ENCODE assay signal across 28 cellular contexts in the genomic region with DNA sequence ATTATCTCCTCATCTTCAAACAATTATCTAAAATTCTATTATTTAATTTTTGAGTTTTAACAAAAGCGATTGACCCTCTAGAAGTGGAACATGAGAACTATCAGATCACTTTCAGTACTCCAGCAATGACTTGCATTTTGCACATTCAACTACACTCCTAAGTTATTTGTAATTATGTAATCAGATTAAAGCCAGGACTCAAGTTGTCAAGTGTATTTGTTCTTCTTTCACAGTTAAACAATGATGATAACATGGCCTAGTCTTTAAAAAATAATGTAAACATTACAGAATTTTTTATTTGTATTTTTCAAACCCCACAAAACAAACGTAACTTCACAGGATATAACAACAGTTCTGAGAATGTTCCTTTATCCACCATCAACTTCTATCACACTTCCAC.
DNase-seq lines count a peak whose midpoint lies in the region; ATAC-seq, FAIRE-seq and TF ChIP-seq lines count a peak whose summit lies in the region.
"Had no signal": no experiment of that assay in that cellular context is flagged by ENCODE, and none has a peak within 500 bp of the region (broad histone marks: within the 10 kb centered on the region; RNA-seq: fewer than 3 reads in every experiment).

No MANE protein-coding gene starts in this region.

- no TSS peak for BruUV-seq in HepG2 (replicated peaks; lab: Mats Ljungman, UMichigan)

- no peak overlapping the region for H4K5ac ChIP-seq in H9 (ENCODE audit: insufficient read length, low read depth, low read length)

- in situ Hi-C loops in HepG2 (cut with HindIII; ENCODE audit: extremely low pct_ligation_motif_present, low pct_unique_long_range_greater_than_20kb): no loop called here

- intact Hi-C loops in HepG2 (cut with micrococcal nuclease; ENCODE audit: unreplicated experiment): no loop called here
- intact Hi-C loops in right lobe of liver (cut with DNase I): no loop called here

- no peak overlapping the region for H3K56ac ChIP-seq in H9 (ENCODE audit: insufficient read length, low read depth, low read length)

- H3K23ac ChIP-seq in H9 (ENCODE audit: insufficient read length, low read depth, low read length): no peak overlapping the region

- CTCF ChIA-PET in HepG2 (lab: Yijun Ruan, JAX; ENCODE audit: low intra/inter-chr PET ratio, low total read pairs) (no interaction called here), WTC11 (lab: Charles Lee) (no interaction called here)

- no peak overlapping the region for H2BK20ac ChIP-seq in H9 (ENCODE audit: low read depth, low read length, poor library complexity, severe bottlenecking)

- no peak overlapping the region for H3K18ac ChIP-seq in H9 (ENCODE audit: insufficient read length, low read depth, low read length)

- H3K27ac ChIP-seq in HepG2 (ENCODE audit: extremely low read length, insufficient read depth, low read length) (no peak overlapping the region), right lobe of liver (no peak overlapping the region), H9 (ENCODE audit: insufficient read length, low read depth, low read length) (no peak overlapping the region)
- H3K27ac ChIP-seq: C4-2B, RWPE1, SK-N-MC had no signal

- H3K4me3 Mint-ChIP-seq in H9 (no peak overlapping the region), WTC11 (no peak overlapping the region)
- H3K4me3 Mint-ChIP-seq: B cell; CD8-positive, alpha-beta T cell had no signal

- no peak overlapping the region for H3K4ac ChIP-seq in H9 (ENCODE audit: low read depth, low read length)

- H3K4me1 ChIP-seq in HepG2 (ENCODE audit: insufficient read depth, low read length): no peaks in the 10 kb centered on the region
- H3K4me1 ChIP-seq in right lobe of liver: no peaks in the 10 kb centered on the region
- H3K4me1 ChIP-seq in H9 (ENCODE audit: insufficient read depth, low read length): no peaks in the 10 kb centered on the region
- H3K4me1 ChIP-seq: Caco-2 had no signal

- H3K9me3 ChIP-seq in HepG2 (ENCODE audit: low read length) (no peaks in the 10 kb centered on the region), right lobe of liver (no peaks in the 10 kb centered on the region), H9 (ENCODE audit: control insufficient read depth, low read depth, low read length) (no peaks in the 10 kb centered on the region)
- H3K9me3 ChIP-seq: Caco-2, MG63 had no signal

- TF ChIP-seq CTCF in HepG2 (CRISPR knock-in tag; IDR thresholded peaks at IDR 0.05) (no peak), right lobe of liver (IDR thresholded peaks at IDR 0.05) (no peak), H9 (conservative IDR thresholded peaks at IDR 0.05) (no peak), WTC11 (IDR thresholded peaks at IDR 0.05) (no peak)

- H3K79me2 ChIP-seq in HepG2 (ENCODE audit: insufficient read depth, low read length): no peaks in the 10 kb centered on the region
- no peaks in the 10 kb centered on the region for H3K79me2 ChIP-seq in H9 (ENCODE audit: insufficient read depth, low read length)

- no peak for DNase-seq in HepG2 (ENCODE audit: low spot score)
- DNase-seq in right lobe of liver: no peak
- no peak for DNase-seq in H9
- DNase-seq in activated CD4-positive, CD25-positive, alpha-beta regulatory T cell treated with anti-CD3 and anti-CD28 coated beads, Interleukin-2, amount 50 U/mL, for 72 hours: no peak
- no peak for DNase-seq in WTC11 (ENCODE audit: low spot score)
- DNase-seq: Caco-2; CD8-positive, alpha-beta T cell; DMS79 treated with DMSO at 0.1 percent for 48 hours; GF-D8; Kasumi-1; MG63; NCI-H1105 treated with DMSO at 0.1 percent for 48 hours; NCI-H146; NCI-H1930; NCI-H2227 treated with DMSO at 0.1 percent for 48 hours; NCI-H524; NCI-H82; SHP77 treated with DMSO at 0.1 percent for 48 hours had no signal

- TF ChIP-seq RAD21 in HepG2 (CRISPR knock-in tag; IDR thresholded peaks at IDR 0.05): no peak

- no peak overlapping the region for H2BK12ac ChIP-seq in H9 (ENCODE audit: insufficient read length, low read depth, low read length)

- H3K23me2 ChIP-seq in H9 (ENCODE audit: insufficient read length, low read depth, low read length, poor library complexity, severe bottlenecking): no peaks in the 10 kb centered on the region

- no peak overlapping the region for H4K91ac ChIP-seq in H9 (ENCODE audit: insufficient read length, low read depth, low read length)

- H3K9ac ChIP-seq in HepG2 (ENCODE audit: insufficient read depth, low read depth, low read length) (no peak overlapping the region), H9 (ENCODE audit: extremely low read depth, insufficient read length, low read length) (no peak overlapping the region)

- no peak for FAIRE-seq in HepG2 (lab: Jason Lieb, UNC)
- FAIRE-seq in endometrium (lab: Jason Lieb, UNC): peak; percentile 50
- FAIRE-seq: GM12891, H1, K562 had no signal

- no peaks in the 10 kb centered on the region for H3K79me1 ChIP-seq in H9 (ENCODE audit: insufficient read depth, low read depth, low read length, poor library complexity, severe bottlenecking)

- H3K36me3 ChIP-seq in HepG2 (replicated peaks in 1 of 2; ENCODE audit: control insufficient read depth in 1 of 2, insufficient read depth in 2 of 2, low read length in 2 of 2): no peaks in the 10 kb centered on the region
- no peaks in the 10 kb centered on the region for H3K36me3 ChIP-seq in right lobe of liver
- H3K36me3 ChIP-seq: MG63 had no signal

- TF ChIP-seq POLR2A in HepG2 (IDR thresholded peaks at IDR 0.05; ENCODE audit: insufficient read depth in 1 of 2, low read depth in 2 of 2, low read length in 2 of 2): no peak
- no peak for TF ChIP-seq POLR2A in right lobe of liver (IDR thresholded peaks at IDR 0.05)

- H2AFZ ChIP-seq in HepG2 (ENCODE audit: low read length) (no peak overlapping the region), H9 (ENCODE audit: low read length) (no peak overlapping the region)

- POLR2A ChIA-PET in HepG2 (lab: Yijun Ruan, JAX) (no interaction called here), WTC11 (lab: Charles Lee) (no interaction called here)

- H3K27me3 Mint-ChIP-seq in H9 (ENCODE audit: low read depth) (no peaks in the 10 kb centered on the region), WTC11 (ENCODE audit: low read depth) (no peaks in the 10 kb centered on the region)
- H3K27me3 Mint-ChIP-seq: B cell had no signal

- no peak for TF ChIP-seq EP300 in HepG2 (IDR thresholded peaks at IDR 0.05; ENCODE audit: low read depth in 2 of 2, low read length in 2 of 2)
- no peak for TF ChIP-seq EP300 in HepG2 (CRISPR knock-in tag; IDR thresholded peaks at IDR 0.05; ENCODE audit: borderline replicate concordance)

- H3T11ph ChIP-seq in H9 (ENCODE audit: low read length): no peak overlapping the region

- H3K27me3 ChIP-seq in HepG2 (ENCODE audit: control insufficient read depth in 1 of 2, insufficient read depth in 2 of 2, low read length in 2 of 2): no peaks in the 10 kb centered on the region
- no peaks in the 10 kb centered on the region for H3K27me3 ChIP-seq in right lobe of liver
- no peaks in the 10 kb centered on the region for H3K27me3 ChIP-seq in H9 (ENCODE audit: insufficient read depth, low read length)
- H3K27me3 ChIP-seq: MG63 had no signal

- 3% methylated on average over 2 of the region's 2 CpGs for WGBS in HepG2 (ENCODE audit: low lambda C conversion rate)
- 45% methylated on average over 2 of the region's 2 CpGs for WGBS in right lobe of liver (ENCODE audit: insufficient coverage, low coverage, low lambda C conversion rate, missing lambda C conversion rate)
- no CpG with 5 or more reads among the region's 2 CpGs for WGBS in H9 (ENCODE audit: extremely low coverage, insufficient read length, low lambda C conversion rate)

- H3K4me1 Mint-ChIP-seq in H9 (peaks cover 0 to 4% of the 10 kb centered on the region in 2 experiments; a peak in 2 of 4 replicates), WTC11 (peaks cover 8% of the 10 kb centered on the region; the same call in 1 of the 2 replicates)
- H3K4me1 Mint-ChIP-seq: B cell had no signal

- H4K20me1 ChIP-seq in HepG2 (ENCODE audit: insufficient read depth, low read length): no peaks in the 10 kb centered on the region
- no peaks in the 10 kb centered on the region for H4K20me1 ChIP-seq in H9 (ENCODE audit: control insufficient read depth, insufficient read depth, insufficient read length)

- H3K4me3 ChIP-seq in HepG2 (replicated peaks in 1 of 3; ENCODE audit: insufficient read depth in 1 of 3, low read depth in 2 of 3, low read length in 3 of 3) (no peak overlapping the region), right lobe of liver (no peak overlapping the region)
- H3K4me3 ChIP-seq: K562, MG63, SK-N-MC had no signal

- H3K4me2 ChIP-seq in HepG2 (ENCODE audit: low read depth, low read length) (no peak overlapping the region), H9 (ENCODE audit: insufficient read depth, insufficient read length, low read length) (no peak overlapping the region)

- no peak overlapping the region for H2BK120ac ChIP-seq in H9 (ENCODE audit: low read depth, low read length, poor library complexity, severe bottlenecking)

- H3K27ac Mint-ChIP-seq in H9 (peak overlapping the region; percentile 1 to 12 (median 3); a peak in 2 of 7 replicates), WTC11 (no peak overlapping the region)
- H3K27ac Mint-ChIP-seq: B cell; CD8-positive, alpha-beta T cell had no signal

- H3K36me3 Mint-ChIP-seq in H9 (ENCODE audit: insufficient read depth in 1 of 3, low read depth in 3 of 3): no peaks in the 10 kb centered on the region
- H3K36me3 Mint-ChIP-seq in WTC11: no peaks in the 10 kb centered on the region
- H3K36me3 Mint-ChIP-seq: CD8-positive, alpha-beta T cell had no signal

- H2BK5ac ChIP-seq in H9 (ENCODE audit: insufficient read length, low read length): no peak overlapping the region

- H4K8ac ChIP-seq in H9 (replicated peaks; ENCODE audit: insufficient read length, low read depth, low read length): no peak overlapping the region

- no peaks in the 10 kb centered on the region for H3K9me3 Mint-ChIP-seq in H9
- no peaks in the 10 kb centered on the region for H3K9me3 Mint-ChIP-seq in WTC11
- H3K9me3 Mint-ChIP-seq: CD8-positive, alpha-beta T cell had no signal

- no peak overlapping the region for H2AK5ac ChIP-seq in H9 (ENCODE audit: insufficient read length, low read length)

- no peak overlapping the region for H2BK15ac ChIP-seq in H9 (ENCODE audit: low read depth, low read length)

- no peak for ATAC-seq in HepG2
- ATAC-seq in right lobe of liver: no peak
- no peak for ATAC-seq in GM19467 (IDR thresholded peaks at IDR 0.05; ENCODE audit: unreplicated experiment)
- ATAC-seq in WTC11: no peak
- ATAC-seq: CD8-positive, alpha-beta T cell; K562; Panc1 had no signal

- no peak overlapping the region for H3K14ac ChIP-seq in H9 (ENCODE audit: insufficient read depth, low read length)

TF ChIP-seq in HepG2, 621 proteins besides CTCF, POLR2A, EP300 and RAD21:
- TF ChIP-seq ZFP90 (CRISPR knock-in tag; IDR thresholded peaks at IDR 0.05; ENCODE audit: borderline replicate concordance) (no peak), NFE2L2 (IDR thresholded peaks at IDR 0.05; ENCODE audit: low read length) (peak; percentile 38; the same call in 1 of the 2 replicates), FOSL1 (CRISPR knock-in tag; IDR thresholded peaks at IDR 0.05; ENCODE audit: borderline replicate concordance) (no peak)

TF ChIP-seq in WTC11, 78 proteins besides CTCF, POLR2A, EP300 and RAD21 (continues in another document):
- TF ChIP-seq FOXK1 (CRISPR knock-in tag; IDR thresholded peaks at IDR 0.05) (no peak), NFYB (CRISPR knock-in tag; conservative IDR thresholded peaks at IDR 0.05; ENCODE audit: low read depth) (no peak)
